ENCODE assay signal across 20 cellular contexts in the genomic region with DNA sequence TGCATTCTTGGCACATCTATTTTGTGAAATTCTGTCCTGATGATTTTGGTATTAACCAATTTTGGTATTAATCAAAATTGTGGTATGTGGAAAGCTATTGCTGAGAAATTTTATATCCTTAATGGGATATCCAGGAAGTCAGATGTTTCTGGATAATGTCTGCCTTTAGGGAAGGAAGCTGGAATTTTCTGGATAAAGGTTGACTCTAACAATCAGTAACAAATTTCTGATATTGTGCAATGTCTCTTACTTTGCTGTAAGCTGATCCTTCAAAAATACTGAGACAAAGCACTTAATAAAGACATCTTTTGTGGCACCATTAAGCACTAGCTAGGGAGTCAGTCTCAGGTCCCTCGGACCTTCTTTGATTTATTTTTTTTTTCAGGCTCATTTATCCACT.
DNase-seq lines count a peak whose midpoint lies in the region; ATAC-seq and TF ChIP-seq lines count a peak whose summit lies in the region.
"Had no signal": no experiment of that assay in that cellular context is flagged by ENCODE, and none has a peak within 500 bp of the region (broad histone marks: within the 10 kb centered on the region; RNA-seq: fewer than 3 reads in every experiment).

No MANE protein-coding gene starts in this region.

- H3K27ac Mint-ChIP-seq in nephron, result peak overlapping the region; percentile 3 to 5 (median 4)
- H3K27ac Mint-ChIP-seq: neural progenitor cell; T-helper 2 cell treated with Interferon-gamma antibody and Interleukin-4, amounts not matched to agents 5 μg/mL and 100 μg/mL, for 36 hours had no signal

- no peaks in the 10 kb centered on the region for H3K36me3 Mint-ChIP-seq in nephron (ENCODE audit: low read depth)
- H3K36me3 Mint-ChIP-seq: neural progenitor cell had no signal

- no peak overlapping the region for H3K9ac ChIP-seq in SK-N-MC (ENCODE audit: insufficient read length)
- H3K9ac ChIP-seq: neural progenitor cell had no signal

- peaks cover 54% of the 10 kb centered on the region for H3K4me1 Mint-ChIP-seq in nephron
- H3K4me1 Mint-ChIP-seq: neural progenitor cell had no signal

- H3K27ac ChIP-seq in ACC112 (ENCODE audit: low read depth, low read length), result peak overlapping the region; percentile 4; the same call in 1 of the 2 replicates
- H3K27ac ChIP-seq in SK-N-MC, result peak overlapping the region; percentile 56; the same call in 1 of the 2 replicates
- H3K27ac ChIP-seq: neural progenitor cell, WERI-Rb-1 had no signal

- no peaks in the 10 kb centered on the region for H3K9me3 ChIP-seq in SK-N-MC (ENCODE audit: low read depth, low read length)

- H3K36me3 ChIP-seq in ACC112 (ENCODE audit: insufficient read depth, low read length) (no peaks in the 10 kb centered on the region), SK-N-MC (ENCODE audit: insufficient read depth, low read length) (no peaks in the 10 kb centered on the region)
- H3K36me3 ChIP-seq: neural progenitor cell, WERI-Rb-1 had no signal

- H3K4me3 Mint-ChIP-seq in nephron, result no peak overlapping the region
- H3K4me3 Mint-ChIP-seq: neural progenitor cell; T-helper 2 cell treated with Interferon-gamma antibody and Interleukin-4, amounts not matched to agents 5 μg/mL and 100 μg/mL, for 36 hours had no signal

- H3K4me1 ChIP-seq in ACC112 (ENCODE audit: control insufficient read depth, insufficient read depth, low read length, unreplicated experiment), result peaks cover 47% of the 10 kb centered on the region

- DNase-seq in SK-N-MC (ENCODE audit: low read depth, low spot score), result no peak
- DNase-seq in fibroblast of pulmonary artery (ENCODE audit: low read depth), result peak; percentile 38
- no peak for DNase-seq in Right ventricle myocardium superior
- DNase-seq in activated CD4-positive, alpha-beta T cell treated with anti-CD3 and anti-CD28 coated beads, Interleukin-2, amount 50 U/mL, for 1 hour, result no peak
- DNase-seq: activated CD8-positive, alpha-beta memory T cell treated with anti-CD3 and anti-CD28 coated beads, Interleukin-2, amount 50 U/mL, for 48 hours; activated gamma-delta T cell; C1 segment of cervical spinal cord; Karpas-422; NCI-H1105; NCI-H2029 treated with DMSO at 0.1 percent for 48 hours; NCI-H446 treated with DMSO at 0.1 percent for 48 hours; NK-92 treated with Interleukin-12 subunit alpha and Interleukin-12 subunit beta, amount 100 ng/mL, for 24 hours; stimulated activated CD4-positive, alpha-beta T cell treated with anti-CD3 and anti-CD28 coated beads, Interleukin-12 subunit alpha, Interleukin-12 subunit beta, amount 100 ng/mL, for 4 hours; WERI-Rb-1 had no signal

- no peaks in the 10 kb centered on the region for H3K27me3 ChIP-seq in ACC112 (ENCODE audit: insufficient read depth, low read length)
- H3K27me3 ChIP-seq: neural progenitor cell had no signal

- ATAC-seq in Right ventricle myocardium superior (ENCODE audit: poor library complexity), result no peak
- no peak for ATAC-seq in GM21529 (IDR thresholded peaks at IDR 0.05; ENCODE audit: unreplicated experiment)
- ATAC-seq in HG03139 (IDR thresholded peaks at IDR 0.05; ENCODE audit: unreplicated experiment), result no peak

- H3K27me3 Mint-ChIP-seq in nephron (ENCODE audit: low read depth), result no peaks in the 10 kb centered on the region

- H3K4me3 ChIP-seq in ACC112 (ENCODE audit: low read depth, low read length) (no peak overlapping the region), SK-N-MC (no peak overlapping the region), fibroblast of pulmonary artery (replicated peaks; ENCODE audit: low read depth, low read length) (no peak overlapping the region)
- H3K4me3 ChIP-seq: neural progenitor cell had no signal

- H2AFZ ChIP-seq in ACC112 (ENCODE audit: low read length, unreplicated experiment), result peak overlapping the region; percentile 39
- H2AFZ ChIP-seq: neural progenitor cell had no signal

- intact Hi-C loops in Right ventricle myocardium superior (cut with DNase I), result no loop called here

- no peaks in the 10 kb centered on the region for H3K9me3 Mint-ChIP-seq in nephron
- H3K9me3 Mint-ChIP-seq: neural progenitor cell; T-helper 2 cell treated with Interferon-gamma antibody and Interleukin-4, amounts not matched to agents 5 μg/mL and 100 μg/mL, for 36 hours had no signal

- TF ChIP-seq CTCF in fibroblast of pulmonary artery (IDR thresholded peaks at IDR 0.05; ENCODE audit: low read length, missing control alignments), result no peak
- TF ChIP-seq CTCF in nephron (IDR thresholded peaks at IDR 0.05; ENCODE audit: unreplicated experiment in 3 of 3), result no peak

- H3K79me2 ChIP-seq in ACC112 (ENCODE audit: control insufficient read depth, insufficient read depth, low read length, unreplicated experiment), result no peaks in the 10 kb centered on the region
